In genomic region chr20:47258745-47259695, GRCh38 we compare ENCODE assay signal across 8 cellular contexts.
DNase-seq lines count a peak whose midpoint lies in the region; ATAC-seq, FAIRE-seq and TF ChIP-seq lines count a peak whose summit lies in the region.

No MANE protein-coding gene starts in this region.

- no peaks in the 10 kb centered on the region for H3K27me3 Mint-ChIP-seq in activated CD4-positive, alpha-beta memory T cell treated with anti-CD3 and anti-CD28 coated beads for 36 hours
- no peaks in the 10 kb centered on the region for H3K27me3 Mint-ChIP-seq in activated CD4-positive, alpha-beta memory T cell treated with anti-CD3 and anti-CD28 coated beads, Interleukin-2, amount 10 ng/mL, durations not matched to agents 7 days and 5 days

- no peaks in the 10 kb centered on the region for H3K27me3 ChIP-seq in pancreas

- no peak overlapping the region for H3K4me3 ChIP-seq in pancreas

- no peak for FAIRE-seq in pancreas (lab: Jason Lieb, UNC)

- CTCF ChIA-PET in activated CD4-positive, alpha-beta memory T cell treated with anti-CD3 and anti-CD28 coated beads for 36 hours (lab: Charles Lee) = interaction anchor here (1.0 to 2.4 kb wide), 3 partner anchors 13 to 125 kb away, joined by 3 to 13 read pairs (median 11); no protein-coding TSS in a partner anchor
- CTCF ChIA-PET in activated CD4-positive, alpha-beta memory T cell treated with anti-CD3 and anti-CD28 coated beads, Interleukin-2, amount 10 ng/mL, durations not matched to agents 7 days and 5 days (lab: Charles Lee) = interaction anchor here (0.6 to 1.9 kb wide), 2 partner anchors 14 to 43 kb away, joined by 4 to 11 read pairs; no protein-coding TSS in a partner anchor

- POLR2A ChIA-PET in activated CD4-positive, alpha-beta memory T cell treated with anti-CD3 and anti-CD28 coated beads for 36 hours (lab: Charles Lee) = interaction anchor here (0.6 to 1.0 kb wide), 2 partner anchors 12 to 15 kb away, joined by 3 read pairs; no protein-coding TSS in a partner anchor
- POLR2A ChIA-PET in activated CD4-positive, alpha-beta memory T cell treated with anti-CD3 and anti-CD28 coated beads, Interleukin-2, amount 10 ng/mL, durations not matched to agents 7 days and 5 days (lab: Charles Lee) = no interaction called here

- WGBS in pancreas, 2 donors = 82 to 85% methylated on average over 16 of the region's 16 CpGs

- H3K4me1 Mint-ChIP-seq in activated CD4-positive, alpha-beta memory T cell treated with anti-CD3 and anti-CD28 coated beads for 36 hours (ENCODE audit: low read depth) = peaks cover 13% of the 10 kb centered on the region
- peaks cover 8% of the 10 kb centered on the region for H3K4me1 Mint-ChIP-seq in activated CD4-positive, alpha-beta memory T cell treated with anti-CD3 and anti-CD28 coated beads, Interleukin-2, amount 10 ng/mL, durations not matched to agents 7 days and 5 days

- peaks cover 0 to 3% (median 0%) of the 10 kb centered on the region in 3 donors for H3K4me1 ChIP-seq in pancreas

- ATAC-seq in pancreas = peak in 3 of 4 donors; percentile 7 to 24 (median 15)

- H3K27ac Mint-ChIP-seq in activated CD4-positive, alpha-beta memory T cell treated with anti-CD3 and anti-CD28 coated beads for 36 hours = peak overlapping the region; percentile 21
- H3K27ac Mint-ChIP-seq in activated CD4-positive, alpha-beta memory T cell treated with anti-CD3 and anti-CD28 coated beads, Interleukin-2, amount 10 ng/mL, durations not matched to agents 7 days and 5 days = no peak overlapping the region

- no peak for TF ChIP-seq CTCF in pancreas (IDR thresholded peaks at IDR 0.05)

- no peaks in the 10 kb centered on the region for H3K9me3 Mint-ChIP-seq in activated CD4-positive, alpha-beta memory T cell treated with anti-CD3 and anti-CD28 coated beads for 36 hours
- no peaks in the 10 kb centered on the region for H3K9me3 Mint-ChIP-seq in activated CD4-positive, alpha-beta memory T cell treated with anti-CD3 and anti-CD28 coated beads, Interleukin-2, amount 10 ng/mL, durations not matched to agents 7 days and 5 days

- DNase-seq in activated CD4-positive, alpha-beta memory T cell treated with anti-CD3 and anti-CD28 coated beads for 36 hours = no peak
- DNase-seq in activated CD4-positive, alpha-beta memory T cell treated with anti-CD3 and anti-CD28 coated beads, Interleukin-2, amount 10 ng/mL, durations not matched to agents 7 days and 5 days = no peak
- DNase-seq in LHCN-M2 (ENCODE audit: low read depth) (peak; percentile 62), epithelial cell of prostate (ENCODE audit: low read depth, low spot score) (peak; percentile 34), pancreas (peak in 1 of 6 donors; percentile 34), SIG-M5 (lab: John Stamatoyannopoulos, UW) (no peak), GDM1 (lab: John Stamatoyannopoulos, UW) (no peak), glomerular visceral epithelial cell (ENCODE audit: extremely low spot score) (no peak)

- H3K36me3 Mint-ChIP-seq in activated CD4-positive, alpha-beta memory T cell treated with anti-CD3 and anti-CD28 coated beads for 36 hours = peaks cover 27% of the 10 kb centered on the region
- H3K36me3 Mint-ChIP-seq in activated CD4-positive, alpha-beta memory T cell treated with anti-CD3 and anti-CD28 coated beads, Interleukin-2, amount 10 ng/mL, durations not matched to agents 7 days and 5 days (ENCODE audit: low read depth) = peaks cover 58% of the 10 kb centered on the region

- intact Hi-C loops in activated CD4-positive, alpha-beta memory T cell treated with anti-CD3 and anti-CD28 coated beads for 36 hours (cut with micrococcal nuclease) = no loop called here
- intact Hi-C loops in pancreas (cut with DNase I) = no loop called here

- H3K9me3 ChIP-seq in pancreas = no peaks in the 10 kb centered on the region

- no peak overlapping the region for H3K4me3 Mint-ChIP-seq in activated CD4-positive, alpha-beta memory T cell treated with anti-CD3 and anti-CD28 coated beads for 36 hours
- no peak overlapping the region for H3K4me3 Mint-ChIP-seq in activated CD4-positive, alpha-beta memory T cell treated with anti-CD3 and anti-CD28 coated beads, Interleukin-2, amount 10 ng/mL, durations not matched to agents 7 days and 5 days

- H3K36me3 ChIP-seq in pancreas = peaks cover 0 to 13% (median 0%) of the 10 kb centered on the region in 3 donors

- peak overlapping the region; percentile 73 for H3K27ac ChIP-seq in epithelial cell of prostate
- no peak overlapping the region for H3K27ac ChIP-seq in pancreas

Comparison
In these comparisons a context has a peak if more than half of its experiments do, and no peak if none do; other contexts are left out.
1. DNase-seq: peak in LHCN-M2 (single experiment) and epithelial cell of prostate (single experiment); none in activated CD4-positive, alpha-beta memory T cell treated with anti-CD3 and anti-CD28 coated beads for 36 hours (single experiment), activated CD4-positive, alpha-beta memory T cell treated with anti-CD3 and anti-CD28 coated beads, Interleukin-2, amount 10 ng/mL, durations not matched to agents 7 days and 5 days (single experiment), SIG-M5 (single experiment), GDM1 (single experiment) and glomerular visceral epithelial cell (single experiment).